Comparison of ENCODE assay signal across 8 cellular contexts in the genomic region with DNA sequence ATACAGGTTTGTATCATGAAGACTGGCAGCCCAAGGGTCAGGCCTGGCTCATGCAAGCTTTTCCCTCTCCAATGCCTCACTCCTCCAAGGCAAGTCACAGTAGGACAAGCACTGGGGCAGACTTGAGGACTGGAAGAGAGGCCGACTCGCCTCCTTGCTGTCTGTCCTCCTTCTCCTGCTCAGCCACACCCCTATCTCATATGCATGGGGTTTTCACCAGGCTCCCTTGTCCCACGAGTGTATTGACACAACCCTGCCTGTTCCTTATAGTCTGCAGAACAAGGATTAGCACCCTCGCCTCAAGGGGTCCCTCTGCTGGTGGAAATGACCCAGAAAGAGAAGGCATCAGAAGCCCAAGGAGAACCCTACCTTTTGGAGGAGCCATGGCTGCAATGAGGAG.
A peak's percentile ranks its signal among the peaks of the same experiment; 100 is the strongest.
DNase-seq lines count a peak whose midpoint lies in the region; FAIRE-seq and TF ChIP-seq lines count a peak whose summit lies in the region.

No MANE protein-coding gene starts in this region.

- H3K4me3 Mint-ChIP-seq in osteocyte (ENCODE audit: unreplicated experiment): no peak overlapping the region

- H3K4me1 Mint-ChIP-seq in osteocyte (ENCODE audit: unreplicated experiment): peaks cover 22% of the 10 kb centered on the region

- intact Hi-C loops in posterior cingulate gyrus (cut with DNase I): no loop called here

- TF ChIP-seq POLR2A in GM12891 (IDR thresholded peaks at IDR 0.05; ENCODE audit: low read depth, low read length): no peak

- no peak overlapping the region for H3K27ac Mint-ChIP-seq in osteocyte (ENCODE audit: unreplicated experiment)

- DNase-seq in SIG-M5 treated with dmso at 0.1 percent for 504 hours (lab: John Stamatoyannopoulos, UW; ENCODE audit: unreplicated experiment) (peak; percentile 1), SIG-M5 (lab: John Stamatoyannopoulos, UW) (no peak), Kasumi-1 (lab: John Stamatoyannopoulos, UW) (peak; percentile 5 to 15), amniotic stem cell (lab: John Stamatoyannopoulos, UW) (peak; percentile 10), osteocyte (ENCODE audit: extremely low spot score, unreplicated experiment) (no peak), posterior cingulate gyrus (no peak), DMS114 treated with DMSO at 0.1 percent for 48 hours (lab: John Stamatoyannopoulos, UW; ENCODE audit: unreplicated experiment) (no peak), GM12891 (ENCODE audit: insufficient read length, low spot score) (no peak)

- peak; percentile 39 for TF ChIP-seq CTCF in osteocyte (IDR thresholded peaks at IDR 0.05)

- FAIRE-seq in GM12891 (lab: Jason Lieb, UNC): no peak

- H3K36me3 Mint-ChIP-seq in osteocyte (ENCODE audit: unreplicated experiment): peaks cover 4% of the 10 kb centered on the region

- H3K27me3 Mint-ChIP-seq in osteocyte (ENCODE audit: unreplicated experiment): peaks cover 3% of the 10 kb centered on the region

- peaks cover 15% of the 10 kb centered on the region for H3K9me3 Mint-ChIP-seq in osteocyte (ENCODE audit: unreplicated experiment)

TF ChIP-seq in GM12891, 5 proteins besides CTCF, POLR2A, EP300 and RAD21:
- no peak for TF ChIP-seq TAF1 (IDR thresholded peaks at IDR 0.05; ENCODE audit: low read depth, low read length)
- no peak for TF ChIP-seq POU2F2 (IDR thresholded peaks at IDR 0.05; ENCODE audit: low read depth, low read length)
- no peak for TF ChIP-seq SPI1 (IDR thresholded peaks at IDR 0.05; ENCODE audit: low read depth, low read length)
- no peak for TF ChIP-seq POLR2AphosphoS5 (IDR thresholded peaks at IDR 0.05; ENCODE audit: low read depth, low read length)
- no peak for TF ChIP-seq PAX5 (IDR thresholded peaks at IDR 0.05; ENCODE audit: insufficient read depth, low read length, severe bottlenecking)

Comparison
In these comparisons a context has a peak if more than half of its experiments do, and no peak if none do; other contexts are left out.
1. DNase-seq: peak in SIG-M5 treated with dmso at 0.1 percent for 504 hours (single experiment), Kasumi-1 (2 of 2) and amniotic stem cell (single experiment); none in SIG-M5 (single experiment), osteocyte (single experiment), posterior cingulate gyrus (0 of 10), DMS114 treated with DMSO at 0.1 percent for 48 hours (single experiment) and GM12891 (single experiment).